In the genomic region with DNA sequence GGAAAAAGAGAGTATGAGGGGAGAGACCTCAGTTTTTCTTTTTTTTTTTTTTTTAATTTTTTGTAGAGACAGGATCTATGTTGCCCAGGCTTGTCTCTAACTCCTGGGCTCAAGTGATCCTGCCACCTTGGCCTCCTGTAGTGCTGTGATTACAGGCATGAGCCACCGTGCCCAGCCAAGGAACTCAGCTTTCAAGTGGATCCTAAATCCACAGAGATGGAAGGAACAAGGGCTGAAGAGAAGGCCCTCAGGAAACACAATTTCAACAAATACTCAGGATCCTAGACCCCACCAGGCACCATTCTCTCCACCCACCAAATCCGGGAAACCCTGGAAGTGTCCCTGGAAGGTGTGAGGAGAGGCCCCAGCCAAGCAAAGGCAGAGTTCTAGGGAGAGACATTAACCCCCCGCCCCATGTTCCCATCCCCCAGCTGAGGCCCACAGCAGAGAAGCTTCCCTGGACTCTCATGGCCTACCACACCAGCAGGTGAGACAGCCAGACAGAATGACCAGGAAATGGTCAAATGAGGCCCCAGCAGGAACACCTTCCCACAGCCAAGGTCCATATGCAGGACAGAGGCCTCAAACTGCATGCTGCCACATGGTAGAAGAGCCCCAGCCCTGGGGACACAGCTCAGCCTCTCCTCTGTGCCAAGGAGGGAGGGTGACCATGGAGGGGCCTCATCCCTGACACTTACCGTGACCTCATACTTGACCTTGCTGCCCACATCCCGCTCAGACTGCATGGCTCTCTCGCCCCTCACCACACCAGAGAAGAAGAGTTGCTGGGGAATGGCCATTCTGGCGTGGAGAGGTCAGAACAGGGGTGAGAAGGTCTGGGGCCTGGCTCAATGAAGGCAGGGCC, we compare ENCODE assay signal across 15 cellular contexts. TPM values are rescaled to one million over a fixed set of nuclear protein-coding genes. Genes with fewer than 3 reads are reported as not detected.
A peak's percentile ranks its signal among the peaks of the same experiment; 100 is the strongest.
DNase-seq lines count a peak whose midpoint lies in the region; ATAC-seq, FAIRE-seq and TF ChIP-seq lines count a peak whose summit lies in the region.
"Had no signal": no experiment of that assay in that cellular context is flagged by ENCODE, and none has a peak within 500 bp of the region (broad histone marks: within the 10 kb centered on the region; RNA-seq: fewer than 3 reads in every experiment).

No MANE protein-coding gene starts in this region.

- H3K23ac ChIP-seq in H9 (ENCODE audit: insufficient read length, low read depth, low read length): no peak overlapping the region

- H3K4ac ChIP-seq in H9 (ENCODE audit: low read depth, low read length): no peak overlapping the region

- H2BK20ac ChIP-seq in H9 (ENCODE audit: low read depth, low read length, poor library complexity, severe bottlenecking): no peak overlapping the region

- no peak overlapping the region for H4K91ac ChIP-seq in H9 (ENCODE audit: insufficient read length, low read depth, low read length)

- H3K79me1 ChIP-seq in H9 (ENCODE audit: insufficient read depth, low read depth, low read length, poor library complexity, severe bottlenecking): no peaks in the 10 kb centered on the region

- H3K27me3 Mint-ChIP-seq in H9 (ENCODE audit: low read depth): no peaks in the 10 kb centered on the region

- peak overlapping the region in 1 of 3 experiments; percentile 70; a peak in 1 of 7 replicates for H3K27ac Mint-ChIP-seq in H9
- H3K27ac Mint-ChIP-seq: CD4-positive, alpha-beta memory T cell had no signal

- no peaks in the 10 kb centered on the region for H4K20me1 ChIP-seq in H9 (ENCODE audit: control insufficient read depth, insufficient read depth, insufficient read length)

- H3K4me3 Mint-ChIP-seq in H9: no peak overlapping the region
- H3K4me3 Mint-ChIP-seq: CD4-positive, alpha-beta memory T cell had no signal

- no peak overlapping the region for H2AK5ac ChIP-seq in H9 (ENCODE audit: insufficient read length, low read length)

- no peaks in the 10 kb centered on the region for H3K36me3 ChIP-seq in bronchial epithelial cell (ENCODE audit: control insufficient read depth, insufficient read depth, low read length)
- H3K36me3 ChIP-seq in upper lobe of right lung: no peaks in the 10 kb centered on the region
- H3K36me3 ChIP-seq: BE2C had no signal

- H2BK15ac ChIP-seq in H9 (ENCODE audit: low read depth, low read length): no peak overlapping the region

- no peak overlapping the region for H2BK5ac ChIP-seq in H9 (ENCODE audit: insufficient read length, low read length)

- no peak overlapping the region for H2AFZ ChIP-seq in H9 (ENCODE audit: low read length)
- H2AFZ ChIP-seq: GM23248 had no signal

- no peak overlapping the region for H2BK12ac ChIP-seq in H9 (ENCODE audit: insufficient read length, low read depth, low read length)

- no peaks in the 10 kb centered on the region for H3K9me3 Mint-ChIP-seq in H9
- H3K9me3 Mint-ChIP-seq: CD4-positive, alpha-beta memory T cell had no signal

- H3K4me2 ChIP-seq in H9 (ENCODE audit: insufficient read depth, insufficient read length, low read length): no peak overlapping the region
- H3K4me2 ChIP-seq: A549 had no signal

- no peak overlapping the region for H3K4me3 ChIP-seq in bronchial epithelial cell (ENCODE audit: low read depth, low read length)
- no peak overlapping the region for H3K4me3 ChIP-seq in upper lobe of right lung
- H3K4me3 ChIP-seq: A549, GM12878, GM23248 had no signal

- no peak overlapping the region for H3K9ac ChIP-seq in H9 (ENCODE audit: extremely low read depth, insufficient read length, low read length)
- H3K9ac ChIP-seq: GM23248 had no signal

- no peak overlapping the region for H3T11ph ChIP-seq in H9 (ENCODE audit: low read length)

- no peaks in the 10 kb centered on the region for H3K23me2 ChIP-seq in H9 (ENCODE audit: insufficient read length, low read depth, low read length, poor library complexity, severe bottlenecking)

- H3K36me3 Mint-ChIP-seq in H9 (ENCODE audit: insufficient read depth in 1 of 3, low read depth in 3 of 3): peaks cover 34 to 61% (median 50%) of the 10 kb centered on the region in 3 experiments
- H3K36me3 Mint-ChIP-seq: CD4-positive, alpha-beta memory T cell had no signal

- peak; percentile 16 for DNase-seq in H9
- no peak for DNase-seq in bronchial epithelial cell (ENCODE audit: low read depth)
- peak; percentile 25 for DNase-seq in sciatic nerve (ENCODE audit: low spot score)
- peak; percentile 57 for DNase-seq in upper lobe of right lung
- no peak for DNase-seq in NCI-H524 treated with DMSO at 0.1 percent for 48 hours (lab: John Stamatoyannopoulos, UW)
- no peak for DNase-seq in frontal cortex (ENCODE audit: low spot score in 2 of 2)
- DNase-seq: BE2C; CD4-positive, alpha-beta memory T cell; DMS79; GM23248 had no signal

- no peak overlapping the region for H2BK120ac ChIP-seq in H9 (ENCODE audit: low read depth, low read length, poor library complexity, severe bottlenecking)

- H3K27me3 ChIP-seq in H9 (ENCODE audit: insufficient read depth, low read length) (no peaks in the 10 kb centered on the region), bronchial epithelial cell (ENCODE audit: control insufficient read depth, insufficient read depth, low read length) (no peaks in the 10 kb centered on the region), upper lobe of right lung (no peaks in the 10 kb centered on the region)

- H3K79me2 ChIP-seq in H9 (ENCODE audit: insufficient read depth, low read length): no peaks in the 10 kb centered on the region

- no peak for ATAC-seq in sciatic nerve
- no peak for ATAC-seq in upper lobe of right lung
- ATAC-seq: A549, GM12878 had no signal

- no peak overlapping the region for H3K27ac ChIP-seq in H9 (ENCODE audit: insufficient read length, low read depth, low read length)
- H3K27ac ChIP-seq in upper lobe of right lung: no peak overlapping the region
- H3K27ac ChIP-seq: A549, C4-2B, GM23248 had no signal

- H3K56ac ChIP-seq in H9 (ENCODE audit: insufficient read length, low read depth, low read length): no peak overlapping the region

- no peak overlapping the region for H4K5ac ChIP-seq in H9 (ENCODE audit: insufficient read length, low read depth, low read length)

- no peak for TF ChIP-seq CTCF in H9 (conservative IDR thresholded peaks at IDR 0.05)
- TF ChIP-seq CTCF in bronchial epithelial cell (IDR thresholded peaks at IDR 0.05; ENCODE audit: insufficient read depth, low read length, severe bottlenecking): no peak
- no peak for TF ChIP-seq CTCF in upper lobe of right lung (IDR thresholded peaks at IDR 0.05)

- H3K9me3 ChIP-seq in H9 (ENCODE audit: control insufficient read depth, low read depth, low read length) (no peaks in the 10 kb centered on the region), upper lobe of right lung (no peaks in the 10 kb centered on the region)
- H3K9me3 ChIP-seq: A549, BE2C had no signal

- H3K4me1 ChIP-seq in H9 (ENCODE audit: insufficient read depth, low read length): no peaks in the 10 kb centered on the region
- H3K4me1 ChIP-seq in upper lobe of right lung: no peaks in the 10 kb centered on the region
- H3K4me1 ChIP-seq: A549, BE2C had no signal

- H3K14ac ChIP-seq in H9 (ENCODE audit: insufficient read depth, low read length): no peak overlapping the region

- no peak overlapping the region for H3K18ac ChIP-seq in H9 (ENCODE audit: insufficient read length, low read depth, low read length)

- no peaks in the 10 kb centered on the region for H3K4me1 Mint-ChIP-seq in H9
- H3K4me1 Mint-ChIP-seq: CD4-positive, alpha-beta memory T cell had no signal

- intact Hi-C loops in sciatic nerve (cut with DNase I) (no loop called here), upper lobe of right lung (cut with DNase I) (no loop called here)

- H4K8ac ChIP-seq in H9 (replicated peaks; ENCODE audit: insufficient read length, low read depth, low read length): no peak overlapping the region

- WGBS in H9 (ENCODE audit: extremely low coverage, insufficient read length, low lambda C conversion rate): no CpG with 5 or more reads among the region's 7 CpGs

- FAIRE-seq in bronchial epithelial cell (lab: Jason Lieb, UNC) (peak; percentile 62), frontal cortex (lab: Jason Lieb, UNC) (no peak)
- FAIRE-seq: A549, GM12878, GM18507, H54 had no signal

RNA-seq across cellular contexts. Expression of a gene that starts 14.1 kb away (rescaled TPM):
- total RNA-seq in H9 (2021) (114 and 119 TPM in 2 replicates), bronchial epithelial cell (0.79 and 1.3 TPM in 2 replicates), sciatic nerve (307 TPM), upper lobe of right lung (14.7 TPM), frontal cortex (3.7 TPM)

RNA-seq across cellular contexts. Expression of a gene that starts 22.3 kb away (rescaled TPM):
- 104 and 108 TPM in 2 replicates for total RNA-seq in H9 (2021)
- total RNA-seq in bronchial epithelial cell: 64.5 and 89.1 TPM in 2 replicates
- total RNA-seq in sciatic nerve: 171 TPM
- 129 TPM for total RNA-seq in upper lobe of right lung
- total RNA-seq in frontal cortex: 21.2 TPM

RNA-seq across cellular contexts. Expression of a gene that starts 26.6 kb away (rescaled TPM):
- total RNA-seq in H9 (2021) (4.0 and 6.6 TPM in 2 replicates), bronchial epithelial cell (1.1 and 2.3 TPM in 2 replicates), sciatic nerve (23.3 TPM), upper lobe of right lung (6.0 TPM), frontal cortex (4.5 TPM)

RNA-seq across cellular contexts. Expression of a gene that starts 35.3 kb away (rescaled TPM):
- total RNA-seq in H9 (2021): 581 and 589 TPM in 2 replicates
- 1,301 and 1,307 TPM in 2 replicates for total RNA-seq in bronchial epithelial cell
- total RNA-seq in sciatic nerve: 870 TPM
- total RNA-seq in upper lobe of right lung: 1,158 TPM
- total RNA-seq in frontal cortex: 227 TPM

RNA-seq across cellular contexts. Expression of a gene that starts 49.4 kb away (rescaled TPM):
- total RNA-seq in H9 (2021) (31.2 and 31.8 TPM in 2 replicates), bronchial epithelial cell (0.13 and 0.26 TPM in 2 replicates), sciatic nerve (10.0 TPM), upper lobe of right lung (5.8 TPM), frontal cortex (6.1 TPM)

Comparison
In these comparisons a context has a peak if more than half of its experiments do, and no peak if none do; other contexts are left out.
1. DNase-seq: peak in H9 (single experiment), sciatic nerve (single experiment) and upper lobe of right lung (single experiment); none in bronchial epithelial cell (single experiment), NCI-H524 treated with DMSO at 0.1 percent for 48 hours (single experiment) and frontal cortex (0 of 2).